25 cellular contexts compared by ENCODE assay signal in genomic region chr14:32800320-32800719, GRCh38.
"Had no signal": no experiment of that assay in that cellular context is flagged by ENCODE, and none has a peak within 500 bp of the region (broad histone marks: within the 10 kb centered on the region; RNA-seq: fewer than 3 reads in every experiment).

No MANE protein-coding gene starts in this region.

- H3K4me2 ChIP-seq: hepatocyte had no signal

- H3K4me1 ChIP-seq: prostate gland, sigmoid colon, spleen, suprapubic skin, tibial artery, upper lobe of right lung had no signal

- H3K36me3 ChIP-seq: ovary, prostate gland, sigmoid colon, spleen, suprapubic skin, upper lobe of right lung had no signal

- H3K27me3 ChIP-seq: hepatocyte, ovary, sigmoid colon, spleen, suprapubic skin, tibial artery, upper lobe of right lung had no signal

- ATAC-seq: mucosa of descending colon; naive thymus-derived CD4-positive, alpha-beta T cell; natural killer cell treated with Interleukin-12 subunit alpha and Interleukin-12 subunit beta and Interleukin-15 and Interleukin-18, amount 100 ng/mL, for 72 hours; right cardiac atrium; stimulated activated effector memory CD8-positive, alpha-beta T cell treated with anti-CD3 and anti-CD28 coated beads, Interleukin-12 subunit alpha, Interleukin-12 subunit beta, amount 100 ng/mL, for 72 hours; upper lobe of right lung had no signal

- DNase-seq: islet precursor cell; left ventricle myocardium inferior; midbrain; mucosa of descending colon; naive thymus-derived CD4-positive, alpha-beta T cell; ovary; posterior cingulate gyrus; retina; right cardiac atrium; sigmoid colon; small intestine; spleen; stimulated activated CD4-positive, alpha-beta T cell treated with anti-CD3 and anti-CD28 coated beads, Interleukin-4, amount 100 ng/mL, for 24 hours; stimulated activated naive CD4-positive, alpha-beta T cell; tibial artery; trophoblast cell; upper lobe of right lung had no signal

- H3K27ac ChIP-seq: hepatocyte, left ventricle myocardium inferior, ovary, prostate gland, sigmoid colon, spleen, suprapubic skin, thoracic aorta, tibial artery, upper lobe of right lung had no signal

- FAIRE-seq: small intestine, urothelium cell line had no signal

- H3K4me3 ChIP-seq: hepatocyte, left ventricle myocardium inferior, lung, mucosa of descending colon, ovary, prostate gland, sigmoid colon, spleen, suprapubic skin, thoracic aorta, tibial artery, upper lobe of right lung had no signal

- H2AFZ ChIP-seq: hepatocyte had no signal

- H3K9me3 ChIP-seq: ovary, prostate gland had no signal
